In the genomic region with DNA sequence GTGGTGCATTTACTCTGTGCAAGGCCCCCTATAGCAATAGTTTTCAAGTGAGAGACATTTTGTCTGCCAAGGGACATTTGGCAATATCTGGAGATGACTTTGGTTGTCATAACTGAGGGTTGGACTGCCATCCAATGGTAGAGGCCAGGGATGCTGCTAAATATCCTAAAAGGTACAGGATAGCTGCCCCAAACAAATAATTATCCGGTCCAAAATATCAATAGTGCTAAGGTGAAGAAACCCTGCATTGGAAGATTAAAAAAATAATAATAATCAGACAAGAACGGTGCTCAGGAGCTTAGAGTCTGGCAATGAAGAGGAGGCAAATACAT, we compare ENCODE assay signal across 14 cellular contexts. TPM values are rescaled to one million over a fixed set of nuclear protein-coding genes. Genes with fewer than 3 reads are reported as not detected.
DNase-seq lines count a peak whose midpoint lies in the region; ATAC-seq and TF ChIP-seq lines count a peak whose summit lies in the region.
"Had no signal": no experiment of that assay in that cellular context is flagged by ENCODE, and none has a peak within 500 bp of the region (broad histone marks: within the 10 kb centered on the region; RNA-seq: fewer than 3 reads in every experiment).

No MANE protein-coding gene starts in this region.

- H3K36me3 ChIP-seq in left lung (no peaks in the 10 kb centered on the region), prostate gland (no peaks in the 10 kb centered on the region)
- H3K36me3 ChIP-seq: neutrophil had no signal

- POLR2A ChIA-PET in activated CD4-positive, alpha-beta memory T cell treated with anti-CD3 and anti-CD28 coated beads for 36 hours (lab: Charles Lee) = no interaction called here

- H3K27ac Mint-ChIP-seq in HFFc6 = no peak overlapping the region
- H3K27ac Mint-ChIP-seq in activated CD4-positive, alpha-beta memory T cell treated with anti-CD3 and anti-CD28 coated beads for 36 hours = no peak overlapping the region
- H3K27ac Mint-ChIP-seq: CD4-positive, alpha-beta memory T cell had no signal

- peak; percentile 69 for TF ChIP-seq CTCF in HFFc6 (IDR thresholded peaks at IDR 0.05)
- TF ChIP-seq CTCF in cardiac fibroblast (IDR thresholded peaks at IDR 0.05; ENCODE audit: low read depth, low read length) = peak; percentile 35
- no peak for TF ChIP-seq CTCF in left lung (IDR thresholded peaks at IDR 0.05)
- peak in 1 of 4 experiments; percentile 31 for TF ChIP-seq CTCF in prostate gland (IDR thresholded peaks at IDR 0.05)

- H3K4me3 Mint-ChIP-seq in HFFc6 = no peak overlapping the region
- no peak overlapping the region for H3K4me3 Mint-ChIP-seq in activated CD4-positive, alpha-beta memory T cell treated with anti-CD3 and anti-CD28 coated beads for 36 hours
- H3K4me3 Mint-ChIP-seq: CD4-positive, alpha-beta memory T cell had no signal

- peaks cover 3% of the 10 kb centered on the region; the same call in 1 of the 2 replicates for H3K27me3 Mint-ChIP-seq in HFFc6 (ENCODE audit: insufficient read depth)
- H3K27me3 Mint-ChIP-seq in activated CD4-positive, alpha-beta memory T cell treated with anti-CD3 and anti-CD28 coated beads for 36 hours = peaks cover 1% of the 10 kb centered on the region
- H3K27me3 Mint-ChIP-seq: CD4-positive, alpha-beta memory T cell had no signal

- ATAC-seq in left lung (peak; percentile 16), esophagus mucosa (no peak), GM18873 (IDR thresholded peaks at IDR 0.05; ENCODE audit: low FRiP score, unreplicated experiment) (no peak)

- H3K9me3 ChIP-seq in left lung (no peaks in the 10 kb centered on the region), prostate gland (no peaks in the 10 kb centered on the region)
- H3K9me3 ChIP-seq: neutrophil had no signal

- TF ChIP-seq POLR2A in prostate gland (IDR thresholded peaks at IDR 0.05) = no peak

- CTCF ChIA-PET in activated CD4-positive, alpha-beta memory T cell treated with anti-CD3 and anti-CD28 coated beads for 36 hours (lab: Charles Lee) = interaction anchor here (1.0 to 1.2 kb wide), 2 partner anchors 9 to 135 kb away, joined by 3 read pairs; no protein-coding TSS in a partner anchor

- peaks cover 9% of the 10 kb centered on the region for H3K4me1 Mint-ChIP-seq in HFFc6 (ENCODE audit: low read depth)
- H3K4me1 Mint-ChIP-seq in activated CD4-positive, alpha-beta memory T cell treated with anti-CD3 and anti-CD28 coated beads for 36 hours (ENCODE audit: low read depth) = no peaks in the 10 kb centered on the region
- H3K4me1 Mint-ChIP-seq: CD4-positive, alpha-beta memory T cell had no signal

- intact Hi-C loops in left lung (cut with DNase I) = no loop called here
- intact Hi-C loops in activated CD4-positive, alpha-beta memory T cell treated with anti-CD3 and anti-CD28 coated beads for 36 hours (cut with micrococcal nuclease) = no loop called here
- intact Hi-C loops in prostate gland (cut with DNase I) = loop anchor here (5.0 kb wide), 1 partner anchor 138 kb away; no protein-coding TSS in a partner anchor

- no peak overlapping the region for H3K4me3 ChIP-seq in cardiac fibroblast (replicated peaks in 1 of 2; ENCODE audit: low read depth in 2 of 2, low read length in 2 of 2)
- no peak overlapping the region for H3K4me3 ChIP-seq in left lung
- H3K4me3 ChIP-seq in prostate gland = no peak overlapping the region

- DNase-seq in AG08395 (ENCODE audit: low spot score) = peak; percentile 25
- peak; percentile 52 for DNase-seq in HFFc6
- DNase-seq in cardiac fibroblast (ENCODE audit: low read depth in 2 of 2) = peak; percentile 54 to 62
- no peak for DNase-seq in left lung
- DNase-seq in activated CD4-positive, alpha-beta memory T cell treated with anti-CD3 and anti-CD28 coated beads for 36 hours = no peak
- DNase-seq in prostate gland (ENCODE audit: low spot score) = no peak
- DNase-seq: amniotic stem cell; CD4-positive, alpha-beta memory T cell; kidney; stimulated activated CD4-positive, alpha-beta T cell treated with anti-CD3 and anti-CD28 coated beads, Interleukin-4, amount 100 ng/mL, for 4 hours had no signal

- H3K27ac ChIP-seq in left lung = no peak overlapping the region
- no peak overlapping the region for H3K27ac ChIP-seq in prostate gland
- H3K27ac ChIP-seq: neutrophil had no signal

- H3K27me3 ChIP-seq in left lung (no peaks in the 10 kb centered on the region), prostate gland (replicated peaks; ENCODE audit: insufficient read depth) (no peaks in the 10 kb centered on the region)

- H3K9me3 Mint-ChIP-seq in HFFc6 = no peaks in the 10 kb centered on the region
- no peaks in the 10 kb centered on the region for H3K9me3 Mint-ChIP-seq in activated CD4-positive, alpha-beta memory T cell treated with anti-CD3 and anti-CD28 coated beads for 36 hours
- H3K9me3 Mint-ChIP-seq: CD4-positive, alpha-beta memory T cell had no signal

- 86% methylated on average over 2 of the region's 2 CpGs for WGBS in prostate gland

- no peaks in the 10 kb centered on the region for H3K4me1 ChIP-seq in left lung
- no peaks in the 10 kb centered on the region for H3K4me1 ChIP-seq in prostate gland (replicated peaks)

- no peaks in the 10 kb centered on the region for H3K36me3 Mint-ChIP-seq in HFFc6 (ENCODE audit: low read depth)
- no peaks in the 10 kb centered on the region for H3K36me3 Mint-ChIP-seq in activated CD4-positive, alpha-beta memory T cell treated with anti-CD3 and anti-CD28 coated beads for 36 hours
- H3K36me3 Mint-ChIP-seq: CD4-positive, alpha-beta memory T cell had no signal

RNA-seq across cellular contexts. Expression of gene FILIP1, which starts 11.3 kb away (rescaled TPM):
- under 1 TPM; 0.09 to 0.24 (median 0.12) TPM for total RNA-seq in HFFc6 (2021; fragmentation: NEBNext Ultra II Directional; extraction: Animal tissue kit (Norgen Biotek cat#: 25700))
- total RNA-seq in left lung = 10 to 100 TPM; 14.4 to 25.7 TPM
- total RNA-seq in esophagus mucosa = 0.60 TPM
- total RNA-seq in activated CD4-positive, alpha-beta memory T cell treated with anti-CD3 and anti-CD28 coated beads for 36 hours = not detected
- 1 to 10 TPM; 2.1 to 3.3 TPM for total RNA-seq in prostate gland
- total RNA-seq: CD4-positive, alpha-beta memory T cell; T-helper 2 cell treated with Interferon-gamma antibody and Interleukin-4, amounts not matched to agents 100 ng/mL and 5 ng/mL, for 36 hours had no signal

Comparison
In these comparisons a context has a peak if more than half of its experiments do, and no peak if none do; other contexts are left out.
1. DNase-seq: peak in AG08395 (single experiment), HFFc6 (single experiment) and cardiac fibroblast (2 of 2); none in left lung (0 of 2), activated CD4-positive, alpha-beta memory T cell treated with anti-CD3 and anti-CD28 coated beads for 36 hours (single experiment) and prostate gland (single experiment).
2. CTCF ChIP-seq: peak in HFFc6 (single experiment) and cardiac fibroblast (single experiment); none in left lung (0 of 2).